In genomic region chr18:61957801-61958516, GRCh38 we compare ENCODE assay signal across 2 cellular contexts.
TF ChIP-seq lines count a peak whose summit lies in the region.

No MANE protein-coding gene starts in this region.

TF ChIP-seq in IMR-90, 13 proteins besides CTCF, POLR2A, EP300 and RAD21:
- no peak for TF ChIP-seq MAFK (IDR thresholded peaks at IDR 0.05; ENCODE audit: low read depth, low read length)
- TF ChIP-seq RCOR1 (IDR thresholded peaks at IDR 0.05; ENCODE audit: insufficient replicate concordance, low read length): no peak
- TF ChIP-seq CHD1 (IDR thresholded peaks at IDR 0.05; ENCODE audit: low read depth, low read length): no peak
- no peak for TF ChIP-seq USF2 (IDR thresholded peaks at IDR 0.05; ENCODE audit: low read depth, low read length)

TF ChIP-seq in H1, 55 proteins besides CTCF, POLR2A, EP300 and RAD21:
- TF ChIP-seq ASH2L (IDR thresholded peaks at IDR 0.05; ENCODE audit: low read length) (no peak), EGR1 (IDR thresholded peaks at IDR 0.05; ENCODE audit: borderline replicate concordance, low read depth, low read length) (no peak), HDAC2 (IDR thresholded peaks at IDR 0.05; ENCODE audit: borderline replicate concordance in 1 of 2, low read depth in 2 of 2, low read length in 2 of 2) (no peak), RXRA (IDR thresholded peaks at IDR 0.05; ENCODE audit: insufficient read depth, low read depth, low read length) (no peak), JUND (IDR thresholded peaks at IDR 0.05; ENCODE audit: low read length) (peak; percentile 90), ATF2 (IDR thresholded peaks at IDR 0.05; ENCODE audit: low read length) (no peak), ZNF274 (IDR thresholded peaks at IDR 0.05; ENCODE audit: borderline replicate concordance, extremely low read depth, low read length) (no peak), SAP30 (IDR thresholded peaks at IDR 0.05; ENCODE audit: insufficient read depth, insufficient replicate concordance, low read length) (no peak), EZH2 (IDR thresholded peaks at IDR 0.05; ENCODE audit: low read depth, low read length, severe bottlenecking) (no peak), ATF3 (IDR thresholded peaks at IDR 0.05; ENCODE audit: insufficient read depth, low read depth, low read length) (0 out of 2 replicates have a peak, but pooled peaks have one; percentile 25), JUN (IDR thresholded peaks at IDR 0.05; ENCODE audit: low read depth, low read length) (0 out of 2 replicates have a peak, but pooled peaks have one; percentile 30)
TF ChIP-seq in H1: peak in this region for 3.
